7 cellular contexts compared by ENCODE assay signal in the genomic region with DNA sequence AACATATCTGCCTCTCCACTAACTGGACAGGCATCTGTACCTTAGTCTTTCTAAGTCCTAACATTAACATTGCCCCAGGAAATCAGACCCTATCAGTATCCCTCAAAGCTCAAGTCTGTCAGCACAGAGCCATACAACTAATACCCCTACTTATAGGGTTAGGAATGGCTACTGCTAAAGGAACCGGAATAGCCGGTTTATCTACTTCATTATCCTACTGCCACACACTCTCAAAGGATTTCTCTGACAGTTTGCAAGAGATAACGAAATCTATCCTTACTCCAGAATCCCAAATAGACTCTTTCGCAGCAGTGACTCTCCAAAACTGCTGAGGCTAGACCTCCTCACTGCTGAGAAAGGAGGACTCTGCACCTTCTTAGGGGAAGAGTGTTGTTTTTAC. TPM values are rescaled to one million over a fixed set of nuclear protein-coding genes. Genes with fewer than 3 reads are reported as not detected.
DNase-seq lines count a peak whose midpoint lies in the region; TF ChIP-seq lines count a peak whose summit lies in the region.
"Not testable (repeated sequence)": the region's sequence is repeated elsewhere in the genome, so short reads cannot be mapped to it uniquely, and the experiment has no call there.

No MANE protein-coding gene starts in this region.

- intact Hi-C loops in Calu3 (cut with micrococcal nuclease; ENCODE audit: unreplicated experiment), result not testable (repeated sequence)

- H3K27me3 Mint-ChIP-seq in Calu3 (ENCODE audit: unreplicated experiment); progenitor cell of endocrine pancreas: not testable (repeated sequence)

- not testable (repeated sequence) for BruUV-seq in Calu3 (replicated peaks; lab: Mats Ljungman, UMichigan)

- H3K27ac Mint-ChIP-seq in Calu3 (ENCODE audit: unreplicated experiment) (peak overlapping the region; percentile 20), progenitor cell of endocrine pancreas (peak overlapping the region; percentile 38)

- TF ChIP-seq CTCF in Calu3 (IDR thresholded peaks at IDR 0.05; ENCODE audit: unreplicated experiment); epithelial cell of esophagus (IDR thresholded peaks at IDR 0.05; ENCODE audit: insufficient read depth, low read depth, low read length, missing control alignments); progenitor cell of endocrine pancreas (IDR thresholded peaks at IDR 0.05; ENCODE audit: unreplicated experiment): not testable (repeated sequence)

- CTCF ChIA-PET in Calu3 (lab: Charles Lee), result not testable (repeated sequence)

- not testable (repeated sequence) for H3K9me3 Mint-ChIP-seq in Calu3 (ENCODE audit: low read depth, unreplicated experiment)
- peaks cover 11% of the 10 kb centered on the region for H3K9me3 Mint-ChIP-seq in progenitor cell of endocrine pancreas (ENCODE audit: low read depth)

- not testable (repeated sequence) for H3K4me3 ChIP-seq in epithelial cell of esophagus (ENCODE audit: low read length)

- H3K4me1 Mint-ChIP-seq in Calu3 (ENCODE audit: low read depth, unreplicated experiment) (peaks cover 10% of the 10 kb centered on the region), progenitor cell of endocrine pancreas (ENCODE audit: low read depth) (peaks cover 10% of the 10 kb centered on the region)

- not testable (repeated sequence) for H3K4me3 Mint-ChIP-seq in Calu3 (ENCODE audit: low read depth, unreplicated experiment); progenitor cell of endocrine pancreas (ENCODE audit: low read depth)

- DNase-seq in Calu3 (peak; percentile 2), HT-29 (ENCODE audit: low spot score) (peak; percentile 62), NCI-H510A (lab: John Stamatoyannopoulos, UW) (peak; percentile 62), NCI-H748 (lab: John Stamatoyannopoulos, UW; ENCODE audit: unreplicated experiment) (peak; percentile 81), SIG-M5 treated with dmso at 0.1 percent for 504 hours (lab: John Stamatoyannopoulos, UW; ENCODE audit: unreplicated experiment) (peak; percentile 0), epithelial cell of esophagus (ENCODE audit: low read depth) (peak; percentile 68)
- not testable (repeated sequence) for DNase-seq in progenitor cell of endocrine pancreas (ENCODE audit: low spot score, unreplicated experiment)

- H3K36me3 Mint-ChIP-seq in Calu3 (ENCODE audit: insufficient read depth, unreplicated experiment); progenitor cell of endocrine pancreas (ENCODE audit: insufficient read depth): not testable (repeated sequence)

RNA-seq across cellular contexts. Expression of gene FDX1, which starts 24.1 kb away (rescaled TPM):
- total RNA-seq in Calu3 (2022) (9.1 and 10.2 TPM in 2 replicates), progenitor cell of endocrine pancreas (13.6 and 14.6 TPM in 2 replicates)
- total RNA-seq in HT-29 (2014; rRNA removed; shearing (Covaris generic)), result 5.3 and 7.5 TPM in 2 replicates
